In genomic region chr2:80869858-80870438, GRCh38 we compare ENCODE assay signal across 1 cellular context.
TF ChIP-seq lines count a peak whose summit lies in the region.

No MANE protein-coding gene starts in this region.

TF ChIP-seq in GM23338, 12 proteins besides CTCF, POLR2A, EP300 and RAD21 (continued from another document):
- TF ChIP-seq ZNF462 (CRISPR knock-in tag; IDR thresholded peaks at IDR 0.05) (no peak), EZH2phosphoT487 (IDR thresholded peaks at IDR 0.05; ENCODE audit: unreplicated experiment) (no peak), JUNB (IDR thresholded peaks at IDR 0.05; ENCODE audit: unreplicated experiment) (no peak), STAT1 (IDR thresholded peaks at IDR 0.05; ENCODE audit: unreplicated experiment) (no peak), CREB1 (CRISPR knock-in tag; IDR thresholded peaks at IDR 0.05; ENCODE audit: low read depth) (no peak)
